In genomic region chr22:46726066-46726985, GRCh38 we compare ENCODE assay signal across 9 cellular contexts. TPM values are rescaled to one million over a fixed set of nuclear protein-coding genes. Genes with fewer than 3 reads are reported as not detected.
DNase-seq lines count a peak whose midpoint lies in the region; ATAC-seq and TF ChIP-seq lines count a peak whose summit lies in the region.
"Had no signal": no experiment of that assay in that cellular context is flagged by ENCODE, and none has a peak within 500 bp of the region (broad histone marks: within the 10 kb centered on the region; RNA-seq: fewer than 3 reads in every experiment).

No MANE protein-coding gene starts in this region.

- DNase-seq in GM20000 (ENCODE audit: low spot score) (peak; percentile 34), NCI-H526 (lab: John Stamatoyannopoulos, UW) (peak; percentile 16 to 61), fibroblast of mammary gland (ENCODE audit: low read depth) (peak; percentile 29), osteoblast (ENCODE audit: insufficient read length, low spot score, missing footprints) (peak; percentile 66), testis (no peak), HT-29 (ENCODE audit: low spot score) (no peak), HUDEP-2 (lab: John Stamatoyannopoulos, UW; ENCODE audit: unreplicated experiment in 76 of 76) (no peak)
- DNase-seq: lower lobe of right lung had no signal

- H3K4me3 ChIP-seq in fibroblast of mammary gland (ENCODE audit: control insufficient read depth, low read depth, low read length) (no peak overlapping the region), osteoblast (ENCODE audit: insufficient read depth, low read length) (no peak overlapping the region), testis (no peak overlapping the region)
- H3K4me3 ChIP-seq: lower lobe of right lung had no signal

- no peak for TF ChIP-seq POLR2A in testis (IDR thresholded peaks at IDR 0.05)

- TF ChIP-seq CTCF in GM20000 (IDR thresholded peaks at IDR 0.05; ENCODE audit: extremely low read depth, missing control alignments) (no peak), fibroblast of mammary gland (conservative IDR thresholded peaks at IDR 0.05; ENCODE audit: control insufficient read depth, insufficient read depth, low read depth, low read length) (no peak), osteoblast (IDR thresholded peaks at IDR 0.05; ENCODE audit: extremely low read depth, low read depth, low read length) (no peak), testis (IDR thresholded peaks at IDR 0.05) (no peak)

- no peak for ATAC-seq in GM19455 (IDR thresholded peaks at IDR 0.05; ENCODE audit: unreplicated experiment)

- no peaks in the 10 kb centered on the region for H3K4me1 ChIP-seq in osteoblast (ENCODE audit: insufficient read depth, low read length)
- H3K4me1 ChIP-seq in testis: peaks cover 6% of the 10 kb centered on the region

- intact Hi-C loops in testis (cut with DNase I; ENCODE audit: low total_unique reads): no loop called here

- 74 to 78% methylated on average over 29 to 38 of the region's 38 CpGs for WGBS in testis, 2 donors

- peaks cover 44% of the 10 kb centered on the region for H4K20me1 ChIP-seq in osteoblast (ENCODE audit: insufficient read depth, low read length)

- no peak overlapping the region for H3K4me2 ChIP-seq in osteoblast (ENCODE audit: insufficient read depth, low read length)

- H3K79me2 ChIP-seq in osteoblast (ENCODE audit: insufficient read depth, low read length): peaks cover 78% of the 10 kb centered on the region

- H3K36me3 ChIP-seq in osteoblast (ENCODE audit: insufficient read depth, low read length) (peaks cover 9% of the 10 kb centered on the region), testis (ENCODE audit: low read depth, missing control alignments) (no peaks in the 10 kb centered on the region)

- no peaks in the 10 kb centered on the region for H3K27me3 ChIP-seq in osteoblast (ENCODE audit: insufficient read depth, low read length)
- H3K27me3 ChIP-seq in testis: no peaks in the 10 kb centered on the region

- H3K27ac ChIP-seq in osteoblast (ENCODE audit: low read depth, low read length): no peak overlapping the region
- H3K27ac ChIP-seq in testis: no peak overlapping the region
- H3K27ac ChIP-seq: lower lobe of right lung had no signal

- H2AFZ ChIP-seq in osteoblast (ENCODE audit: low read length): no peak overlapping the region

- H3K9me3 ChIP-seq in osteoblast (ENCODE audit: low read depth, low read length): no peaks in the 10 kb centered on the region
- H3K9me3 ChIP-seq in testis: no peaks in the 10 kb centered on the region
- H3K9me3 ChIP-seq: lower lobe of right lung had no signal

RNA-seq across cellular contexts. Expression of gene CERK, which starts 11.7 kb away (rescaled TPM):
- 27.7 and 28.2 TPM in 2 replicates for total RNA-seq in osteoblast
- total RNA-seq in testis: 10 to 100 TPM; 14.0 to 17.0 TPM
- polyA plus RNA-seq in testis (ENCODE audit: insufficient read depth, low read depth, low replicate concordance): 21.3 TPM
- total RNA-seq in HT-29 (2014; rRNA removed; shearing (Covaris generic)): 17.1 and 18.6 TPM in 2 replicates

RNA-seq across cellular contexts. Expression of gene TBC1D22A, which starts 36.1 kb away (rescaled TPM):
- 17.7 and 18.9 TPM in 2 replicates for total RNA-seq in osteoblast
- total RNA-seq in testis: 10 to 100 TPM; 28.5 to 32.8 TPM
- 16.6 TPM for polyA plus RNA-seq in testis (ENCODE audit: insufficient read depth, low read depth, low replicate concordance)
- 13.5 and 23.9 TPM in 2 replicates for total RNA-seq in HT-29 (2014; rRNA removed; shearing (Covaris generic))

Comparison
In these comparisons a context has a peak if more than half of its experiments do, and no peak if none do; other contexts are left out.
1. DNase-seq: peak in GM20000 (single experiment), NCI-H526 (2 of 2), fibroblast of mammary gland (single experiment) and osteoblast (single experiment); none in testis (single experiment), HT-29 (single experiment) and HUDEP-2 (0 of 76).